In genomic region chr13:26328326-26328725, GRCh38 we compare ENCODE assay signal across 14 cellular contexts.
A peak's percentile ranks its signal among the peaks of the same experiment; 100 is the strongest.
DNase-seq lines count a peak whose midpoint lies in the region; ATAC-seq, FAIRE-seq and TF ChIP-seq lines count a peak whose summit lies in the region.
"Had no signal": no experiment of that assay in that cellular context is flagged by ENCODE, and none has a peak within 500 bp of the region (broad histone marks: within the 10 kb centered on the region; RNA-seq: fewer than 3 reads in every experiment).

No MANE protein-coding gene starts in this region.

- intact Hi-C loops in left colon (cut with DNase I, micrococcal nuclease), result no loop called here

- H3K9me3 ChIP-seq in astrocyte (ENCODE audit: insufficient read depth, low read depth, low read length), result no peaks in the 10 kb centered on the region
- no peaks in the 10 kb centered on the region for H3K9me3 ChIP-seq in smooth muscle cell (replicated peaks; ENCODE audit: low read depth)
- H3K9me3 ChIP-seq: BE2C, Caco-2, HAP-1 had no signal

- H4K20me1 ChIP-seq in astrocyte (ENCODE audit: insufficient read depth, low read length), result peaks cover 61% of the 10 kb centered on the region
- H4K20me1 ChIP-seq in smooth muscle cell (ENCODE audit: low read depth), result peaks cover 100% of the 10 kb centered on the region

- H3K36me3 ChIP-seq in astrocyte (ENCODE audit: insufficient read depth, low read length) (no peaks in the 10 kb centered on the region), smooth muscle cell (ENCODE audit: low read depth) (no peaks in the 10 kb centered on the region)
- H3K36me3 ChIP-seq: BE2C, HAP-1 had no signal

- DNase-seq in LHCN-M2 (ENCODE audit: low read depth) (peak; percentile 10), astrocyte (ENCODE audit: low read depth) (no peak), left colon (no peak), smooth muscle cell (lab: John Stamatoyannopoulos, UW; ENCODE audit: unreplicated experiment) (no peak), iPS-NIHi11 (ENCODE audit: low spot score) (no peak)
- no peak for DNase-seq in stimulated activated naive CD8-positive, alpha-beta T cell treated with anti-CD3 and anti-CD28 coated beads, Interleukin-15, Interleukin-2, amounts not matched to agents 100 U/mL and 50 U/mL, for 24 hours
- DNase-seq: BE2C; CD4-positive, alpha-beta T cell; GDM1; GM23248 had no signal

- H3K27me3 ChIP-seq in astrocyte (ENCODE audit: insufficient read depth, low read length), result no peaks in the 10 kb centered on the region
- no peaks in the 10 kb centered on the region for H3K27me3 ChIP-seq in smooth muscle cell (ENCODE audit: low read depth)
- H3K27me3 ChIP-seq: BE2C had no signal

- no peak overlapping the region for H3K4me3 ChIP-seq in astrocyte (ENCODE audit: insufficient read depth, low read depth, low read length)
- H3K4me3 ChIP-seq in smooth muscle cell, result no peak overlapping the region
- H3K4me3 ChIP-seq: GM23248, HAP-1 had no signal

- H3K4me2 ChIP-seq in astrocyte (ENCODE audit: low read length), result no peak overlapping the region
- peak overlapping the region; percentile 7 for H3K4me2 ChIP-seq in smooth muscle cell

- H3K9ac ChIP-seq in astrocyte (ENCODE audit: low read length), result no peak overlapping the region
- no peak overlapping the region for H3K9ac ChIP-seq in smooth muscle cell (ENCODE audit: low read depth)
- H3K9ac ChIP-seq: GM23248 had no signal

- FAIRE-seq in astrocyte (lab: Jason Lieb, UNC), result no peak

- H3F3A ChIP-seq in smooth muscle cell (ENCODE audit: low read depth), result no peaks in the 10 kb centered on the region

- H3K79me2 ChIP-seq in astrocyte (ENCODE audit: insufficient read depth, low read length), result peaks cover 69% of the 10 kb centered on the region
- peaks cover 50% of the 10 kb centered on the region for H3K79me2 ChIP-seq in smooth muscle cell (ENCODE audit: low read depth)

- ATAC-seq in left colon, result peak; percentile 37
- ATAC-seq in GM21786 (IDR thresholded peaks at IDR 0.05; ENCODE audit: unreplicated experiment), result no peak
- ATAC-seq in stimulated activated naive CD8-positive, alpha-beta T cell treated with anti-CD3 and anti-CD28 coated beads, Interleukin-15, Interleukin-2, amounts not matched to agents 100 U/mL and 50 U/mL, for 24 hours, result no peak

- no peaks in the 10 kb centered on the region for H3K27me3 Mint-ChIP-seq in astrocyte (ENCODE audit: low read depth, unreplicated experiment)
- H3K27me3 Mint-ChIP-seq: CD4-positive, alpha-beta T cell had no signal

- no peaks in the 10 kb centered on the region for H3K9me3 Mint-ChIP-seq in astrocyte (ENCODE audit: unreplicated experiment)

- H3K4me3 Mint-ChIP-seq in astrocyte (ENCODE audit: unreplicated experiment), result no peak overlapping the region
- H3K4me3 Mint-ChIP-seq: CD4-positive, alpha-beta T cell had no signal

- TF ChIP-seq CTCF in astrocyte (IDR thresholded peaks at IDR 0.05; ENCODE audit: insufficient read depth, low read depth, low read length) (no peak), smooth muscle cell (IDR thresholded peaks at IDR 0.05; ENCODE audit: borderline replicate concordance, insufficient read depth, poor library complexity, severe bottlenecking) (no peak)

- peaks cover 22% of the 10 kb centered on the region for H3K4me1 Mint-ChIP-seq in astrocyte (ENCODE audit: low read depth, unreplicated experiment)

- H3K4me1 ChIP-seq in astrocyte (ENCODE audit: insufficient read depth, low read length) (peaks cover 9% of the 10 kb centered on the region), smooth muscle cell (ENCODE audit: low read depth) (peaks cover 6% of the 10 kb centered on the region)
- H3K4me1 ChIP-seq: BE2C had no signal

- H2AFZ ChIP-seq in astrocyte (ENCODE audit: low read depth, low read length) (no peak overlapping the region), smooth muscle cell (ENCODE audit: low read depth) (no peak overlapping the region)
- H2AFZ ChIP-seq: GM23248 had no signal

- peaks cover 2% of the 10 kb centered on the region for H3K36me3 Mint-ChIP-seq in astrocyte (ENCODE audit: low read depth, unreplicated experiment)

- H3K27ac ChIP-seq in astrocyte (ENCODE audit: low read depth, low read length), result no peak overlapping the region
- H3K27ac ChIP-seq in smooth muscle cell (ENCODE audit: low read depth), result no peak overlapping the region
- H3K27ac ChIP-seq: C4-2B, GM23248 had no signal

- H3K27ac Mint-ChIP-seq in astrocyte (ENCODE audit: unreplicated experiment), result peak overlapping the region; percentile 36
- H3K27ac Mint-ChIP-seq: CD4-positive, alpha-beta T cell had no signal
